In genomic region chr2:127004893-127005600, GRCh38 we compare ENCODE assay signal across 23 cellular contexts.
"Had no signal": no experiment of that assay in that cellular context is flagged by ENCODE, and none has a peak within 500 bp of the region (broad histone marks: within the 10 kb centered on the region; RNA-seq: fewer than 3 reads in every experiment).

No MANE protein-coding gene starts in this region.

- H3K27me3 Mint-ChIP-seq: type B pancreatic cell had no signal

- H3K27ac Mint-ChIP-seq: activated CD4-positive, alpha-beta T cell treated with anti-CD3 and anti-CD28 coated beads for 36 hours; activated naive CD4-positive, alpha-beta T cell treated with anti-CD3 and anti-CD28 coated beads, Interleukin-2, amount 50 U/mL, for 72 hours; activated T-helper 1 cell treated with anti-CD3 and anti-CD28 coated beads, Interleukin-12 subunit alpha, Interleukin-12 subunit beta, Interleukin-2, Interleukin-4 antibody, amounts not matched to agents 30 ng/mL and 10 ng/mL and 1 ng/mL, durations not matched to agents 14 hours and 24 hours and 36 hours; type B pancreatic cell had no signal

- H3K9me3 ChIP-seq: adrenal gland, prostate gland, right atrium auricular region, stomach had no signal

- H3K27ac ChIP-seq: adrenal gland, breast epithelium, coronary artery, prostate gland, right atrium auricular region, stomach, VCaP had no signal

- ATAC-seq: activated CD4-positive, alpha-beta T cell treated with anti-CD3 and anti-CD28 coated beads for 36 hours; activated naive CD4-positive, alpha-beta T cell treated with anti-CD3 and anti-CD28 coated beads, Interleukin-2, amount 50 U/mL, for 72 hours; esophagus mucosa; left lobe of liver had no signal

- H3K9me3 Mint-ChIP-seq: activated naive CD4-positive, alpha-beta T cell treated with anti-CD3 and anti-CD28 coated beads, Interleukin-2, amount 50 U/mL, for 72 hours; activated T-helper 1 cell treated with anti-CD3 and anti-CD28 coated beads, Interleukin-12 subunit alpha, Interleukin-12 subunit beta, Interleukin-2, Interleukin-4 antibody, amounts not matched to agents 30 ng/mL and 10 ng/mL and 1 ng/mL, durations not matched to agents 14 hours and 24 hours and 36 hours; type B pancreatic cell had no signal

- H3K4me3 ChIP-seq: adrenal gland, breast epithelium, coronary artery, lung, prostate gland, right atrium auricular region, stomach had no signal

- H3K4me3 Mint-ChIP-seq: activated CD4-positive, alpha-beta T cell treated with anti-CD3 and anti-CD28 coated beads for 36 hours; activated T-helper 1 cell treated with anti-CD3 and anti-CD28 coated beads, Interleukin-12 subunit alpha, Interleukin-12 subunit beta, Interleukin-2, Interleukin-4 antibody, amounts not matched to agents 30 ng/mL and 10 ng/mL and 1 ng/mL, durations not matched to agents 14 hours and 24 hours and 36 hours; neural crest cell; type B pancreatic cell had no signal

- DNase-seq: activated CD4-positive, alpha-beta T cell treated with anti-CD3 and anti-CD28 coated beads for 36 hours; activated CD4-positive, alpha-beta T cell treated with anti-CD3 and anti-CD28 coated beads, Interleukin-2, amount 50 U/mL, for 48 hours; activated gamma-delta T cell treated with Interleukin-2 at 50 U/mL for 16 hours; activated T-cell treated with anti-CD3 and anti-CD28 coated beads for 4 hours; adrenal gland; stimulated activated CD4-positive, alpha-beta T cell treated with anti-CD3 and anti-CD28 coated beads, Interleukin-12 subunit alpha, Interleukin-12 subunit beta, amount 100 ng/mL, for 4 hours; stimulated activated CD4-positive, alpha-beta T cell treated with anti-CD3 and anti-CD28 coated beads, Interleukin-1b, Interleukin-23, amount 100 ng/mL, for 48 hours; stomach; T-helper 2 cell had no signal

- FAIRE-seq: astrocyte, keratinocyte had no signal

- H3K36me3 ChIP-seq: adrenal gland, prostate gland, right atrium auricular region, stomach had no signal

- H3K27me3 ChIP-seq: adrenal gland, breast epithelium, right atrium auricular region, stomach had no signal

- H3K36me3 Mint-ChIP-seq: activated naive CD4-positive, alpha-beta T cell treated with anti-CD3 and anti-CD28 coated beads, Interleukin-2, amount 50 U/mL, for 72 hours; type B pancreatic cell had no signal

- H3K4me1 ChIP-seq: adrenal gland, breast epithelium, prostate gland, right atrium auricular region, stomach had no signal

- H3K4me1 Mint-ChIP-seq: activated CD4-positive, alpha-beta T cell treated with anti-CD3 and anti-CD28 coated beads for 36 hours had no signal
